In genomic region chr4:77015390-77015789, GRCh38 we compare ENCODE assay signal across 15 cellular contexts.
DNase-seq lines count a peak whose midpoint lies in the region; ATAC-seq and TF ChIP-seq lines count a peak whose summit lies in the region.
"Had no signal": no experiment of that assay in that cellular context is flagged by ENCODE, and none has a peak within 500 bp of the region (broad histone marks: within the 10 kb centered on the region; RNA-seq: fewer than 3 reads in every experiment).

No MANE protein-coding gene starts in this region.

- H2BK15ac ChIP-seq in H9 (ENCODE audit: low read depth, low read length): no peak overlapping the region

- no peaks in the 10 kb centered on the region for H3K27me3 ChIP-seq in A673 (replicated peaks; ENCODE audit: insufficient read depth, low read depth, low read length, poor library complexity)
- H3K27me3 ChIP-seq in H9 (ENCODE audit: insufficient read depth, low read length): no peaks in the 10 kb centered on the region
- H3K27me3 ChIP-seq: BE2C had no signal

- no peak overlapping the region for H2BK5ac ChIP-seq in H9 (ENCODE audit: insufficient read length, low read length)

- POLR2A ChIA-PET in A673 (lab: Charles Lee; ENCODE audit: low non-redundant PET): no interaction called here
- POLR2A ChIA-PET in WTC11 (lab: Charles Lee): no interaction called here

- no peaks in the 10 kb centered on the region for H4K20me1 ChIP-seq in H9 (ENCODE audit: control insufficient read depth, insufficient read depth, insufficient read length)

- H3K9me3 ChIP-seq in A673 (ENCODE audit: low read depth, low read length, poor library complexity, severe bottlenecking) (no peaks in the 10 kb centered on the region), H9 (ENCODE audit: control insufficient read depth, low read depth, low read length) (no peaks in the 10 kb centered on the region)
- H3K9me3 ChIP-seq: BE2C had no signal

- CTCF ChIA-PET in A673 (lab: Charles Lee): no interaction called here
- CTCF ChIA-PET in WTC11 (lab: Charles Lee): interaction anchor here (1.3 kb wide), 1 partner anchor 213 kb away, joined by 3 read pairs; no protein-coding TSS in a partner anchor

- intact Hi-C loops in A673 (cut with micrococcal nuclease; ENCODE audit: unreplicated experiment): no loop called here

- H3K27ac Mint-ChIP-seq in H9: peak overlapping the region in 2 of 3 experiments; percentile 1 to 80; a peak in 3 of 7 replicates
- peak overlapping the region; percentile 78 for H3K27ac Mint-ChIP-seq in WTC11

- no peak overlapping the region for H2BK120ac ChIP-seq in H9 (ENCODE audit: low read depth, low read length, poor library complexity, severe bottlenecking)

- H3K79me2 ChIP-seq in H9 (ENCODE audit: insufficient read depth, low read length): no peaks in the 10 kb centered on the region

- no peak overlapping the region for H3K4me2 ChIP-seq in H9 (ENCODE audit: insufficient read depth, insufficient read length, low read length)

- H3K14ac ChIP-seq in H9 (ENCODE audit: insufficient read depth, low read length): no peak overlapping the region

- no peak for TF ChIP-seq CTCF in A673 (conservative IDR thresholded peaks at IDR 0.05; ENCODE audit: low read depth, low read length)
- no peak for TF ChIP-seq CTCF in H9 (conservative IDR thresholded peaks at IDR 0.05)
- no peak for TF ChIP-seq CTCF in WTC11 (IDR thresholded peaks at IDR 0.05)

- H3K27ac ChIP-seq in A673 (ENCODE audit: low read depth, low read length, poor library complexity, severe bottlenecking) (no peak overlapping the region), H9 (ENCODE audit: insufficient read length, low read depth, low read length) (no peak overlapping the region)

- no peak overlapping the region for H3T11ph ChIP-seq in H9 (ENCODE audit: low read length)

- no CpG with 5 or more reads among the region's 1 CpG for WGBS in H9 (ENCODE audit: extremely low coverage, insufficient read length, low lambda C conversion rate)

- H3K23me2 ChIP-seq in H9 (ENCODE audit: insufficient read length, low read depth, low read length, poor library complexity, severe bottlenecking): no peaks in the 10 kb centered on the region

- H3K36me3 Mint-ChIP-seq in H9 (ENCODE audit: insufficient read depth in 1 of 3, low read depth in 3 of 3) (peaks cover 14 to 36% (median 28%) of the 10 kb centered on the region in 3 experiments; a peak in 6 of 7 replicates), WTC11 (peaks cover 43% of the 10 kb centered on the region)

- H2AFZ ChIP-seq in H9 (ENCODE audit: low read length): no peak overlapping the region

- no TSS peak for BruUV-seq in A673 (replicated peaks; lab: Mats Ljungman, UMichigan)

- peaks cover 11% of the 10 kb centered on the region for H3K4me1 ChIP-seq in A673 (ENCODE audit: insufficient read depth, low read length, poor library complexity, severe bottlenecking)
- H3K4me1 ChIP-seq in H9 (ENCODE audit: insufficient read depth, low read length): peaks cover 11% of the 10 kb centered on the region; the same call in 1 of the 2 replicates
- H3K4me1 ChIP-seq: BE2C had no signal

- H3K4me3 Mint-ChIP-seq in H9: peak overlapping the region in 1 of 2 experiments; percentile 8; a peak in 1 of 5 replicates
- no peak overlapping the region for H3K4me3 Mint-ChIP-seq in WTC11

- H3K4me1 Mint-ChIP-seq in H9: peaks cover 26 to 45% of the 10 kb centered on the region in 2 experiments
- peaks cover 48% of the 10 kb centered on the region for H3K4me1 Mint-ChIP-seq in WTC11

- no peak overlapping the region for H3K9ac ChIP-seq in H9 (ENCODE audit: extremely low read depth, insufficient read length, low read length)

- no peak overlapping the region for H4K5ac ChIP-seq in H9 (ENCODE audit: insufficient read length, low read depth, low read length)

- no peak overlapping the region for H4K91ac ChIP-seq in H9 (ENCODE audit: insufficient read length, low read depth, low read length)

- peaks cover 12% of the 10 kb centered on the region for H3K36me3 ChIP-seq in A673 (ENCODE audit: insufficient read depth, low read length, poor library complexity, severe bottlenecking)

- no peak overlapping the region for H3K23ac ChIP-seq in H9 (ENCODE audit: insufficient read length, low read depth, low read length)

- DNase-seq in A673 (ENCODE audit: low spot score) (peak; percentile 33), H9 (peak; percentile 53), WTC11 (ENCODE audit: low spot score) (no peak), glomerular visceral epithelial cell (ENCODE audit: extremely low spot score) (peak; percentile 67), Ammon's horn (ENCODE audit: low spot score) (no peak)
- DNase-seq in activated CD4-positive, CD25-positive, alpha-beta regulatory T cell (lab: John Stamatoyannopoulos, UW): no peak
- DNase-seq: activated CD4-positive, alpha-beta T cell treated with anti-CD3 and anti-CD28 coated beads, Interleukin-2, amount 50 U/mL, for 1 hour; activated gamma-delta T cell treated with Interleukin-2 at 50 U/mL for 16 hours; BE2C; cerebellar nuclear complex; GF-D8; left ventricle myocardium superior; nucleus accumbens had no signal

- H3K27me3 Mint-ChIP-seq in H9 (ENCODE audit: low read depth) (no peaks in the 10 kb centered on the region), WTC11 (ENCODE audit: low read depth) (no peaks in the 10 kb centered on the region)

- H3K9me3 Mint-ChIP-seq in H9 (no peaks in the 10 kb centered on the region), WTC11 (no peaks in the 10 kb centered on the region)

- no peak overlapping the region for H3K4ac ChIP-seq in H9 (ENCODE audit: low read depth, low read length)

- H4K8ac ChIP-seq in H9 (replicated peaks; ENCODE audit: insufficient read length, low read depth, low read length): no peak overlapping the region

- H3K4me3 ChIP-seq in A673 (ENCODE audit: low read depth, low read length, poor library complexity, severe bottlenecking): no peak overlapping the region

- H3K56ac ChIP-seq in H9 (ENCODE audit: insufficient read length, low read depth, low read length): no peak overlapping the region

- no peak overlapping the region for H2BK20ac ChIP-seq in H9 (ENCODE audit: low read depth, low read length, poor library complexity, severe bottlenecking)

- H2BK12ac ChIP-seq in H9 (ENCODE audit: insufficient read length, low read depth, low read length): no peak overlapping the region

- no peak overlapping the region for H2AK5ac ChIP-seq in H9 (ENCODE audit: insufficient read length, low read length)

- H3K18ac ChIP-seq in H9 (ENCODE audit: insufficient read length, low read depth, low read length): no peak overlapping the region

- ATAC-seq in WTC11 (peak; percentile 72), GM18867 (IDR thresholded peaks at IDR 0.05; ENCODE audit: unreplicated experiment) (no peak), GM18517 (IDR thresholded peaks at IDR 0.05; ENCODE audit: unreplicated experiment) (no peak)
- ATAC-seq: left ventricle myocardium superior had no signal

- H3K79me1 ChIP-seq in H9 (ENCODE audit: insufficient read depth, low read depth, low read length, poor library complexity, severe bottlenecking): no peaks in the 10 kb centered on the region

TF ChIP-seq in WTC11, 78 proteins besides CTCF, POLR2A, EP300 and RAD21:
- TF ChIP-seq NFE2L1 (CRISPR knock-in tag; IDR thresholded peaks at IDR 0.05) (peak; percentile 84), NFYB (CRISPR knock-in tag; conservative IDR thresholded peaks at IDR 0.05; ENCODE audit: low read depth) (no peak)

Comparison
In these comparisons a context has a peak if more than half of its experiments do, and no peak if none do; other contexts are left out.
1. DNase-seq: peak in A673 (single experiment), H9 (single experiment) and glomerular visceral epithelial cell (single experiment); none in WTC11 (single experiment), activated CD4-positive, CD25-positive, alpha-beta regulatory T cell (0 of 4) and Ammon's horn (single experiment).